Comparison of ENCODE assay signal across 11 cellular contexts in genomic region chr9:90921104-90921503, GRCh38.
DNase-seq lines count a peak whose midpoint lies in the region; ATAC-seq and TF ChIP-seq lines count a peak whose summit lies in the region.
"Had no signal": no experiment of that assay in that cellular context is flagged by ENCODE, and none has a peak within 500 bp of the region (broad histone marks: within the 10 kb centered on the region; RNA-seq: fewer than 3 reads in every experiment).

No MANE protein-coding gene starts in this region.

- no peaks in the 10 kb centered on the region for H4K20me1 ChIP-seq in BLaER1 treated with 17β-estradiol and CSF1 and Interleukin-3, amounts not matched to agents 10 nM and 100 nM
- H4K20me1 ChIP-seq in Karpas-422 (ENCODE audit: insufficient read depth, low read depth, low read length), result no peaks in the 10 kb centered on the region

- no peaks in the 10 kb centered on the region for H3K9me2 ChIP-seq in Karpas-422 (replicated peaks; ENCODE audit: insufficient read depth, low read length)

- no peaks in the 10 kb centered on the region for H3K36me3 ChIP-seq in BLaER1 treated with 17β-estradiol and CSF1 and Interleukin-3, amounts not matched to agents 10 nM and 100 nM
- no peaks in the 10 kb centered on the region for H3K36me3 ChIP-seq in mucosa of descending colon (ENCODE audit: low read depth)
- no peaks in the 10 kb centered on the region for H3K36me3 ChIP-seq in Karpas-422 (ENCODE audit: insufficient read depth, low read length)

- peak overlapping the region in 4 of 11 experiments; percentile 14 to 45 (median 26); a peak in 3 of 22 replicates for H3K9ac ChIP-seq in BLaER1 treated with 17β-estradiol and CSF1 and Interleukin-3, amounts not matched to agents 10 nM and 100 nM
- H3K9ac ChIP-seq in Karpas-422 (ENCODE audit: low read length), result no peak overlapping the region

- intact Hi-C loops in mucosa of descending colon (cut with DNase I, micrococcal nuclease), result no loop called here

- no peak overlapping the region for H3K4me3 ChIP-seq in BLaER1 treated with 17β-estradiol and CSF1 and Interleukin-3, amounts not matched to agents 10 nM and 100 nM
- H3K4me3 ChIP-seq in epithelial cell of esophagus (ENCODE audit: low read length), result no peak overlapping the region
- no peak overlapping the region for H3K4me3 ChIP-seq in mucosa of descending colon
- H3K4me3 ChIP-seq in Karpas-422 (ENCODE audit: low read length), result no peak overlapping the region

- H3K27ac ChIP-seq in BLaER1 treated with 17β-estradiol and CSF1 and Interleukin-3, amounts not matched to agents 10 nM and 100 nM, result peak overlapping the region in 7 of 11 experiments; percentile 17 to 59 (median 39); a peak in 12 of 22 replicates
- H3K27ac ChIP-seq in Karpas-422 (ENCODE audit: low read length), result no peak overlapping the region

- H2AFZ ChIP-seq in Karpas-422 (ENCODE audit: low read length), result no peak overlapping the region

- H3K27me3 ChIP-seq in BLaER1 treated with 17β-estradiol and CSF1 and Interleukin-3, amounts not matched to agents 10 nM and 100 nM, result no peaks in the 10 kb centered on the region
- H3K27me3 ChIP-seq in Karpas-422 (ENCODE audit: low read length), result no peaks in the 10 kb centered on the region

- no peaks in the 10 kb centered on the region for H3K79me2 ChIP-seq in Karpas-422 (ENCODE audit: low read length)

- peak overlapping the region in 10 of 11 experiments; percentile 20 to 77 (median 66); a peak in 18 of 22 replicates for H3K4me2 ChIP-seq in BLaER1 treated with 17β-estradiol and CSF1 and Interleukin-3, amounts not matched to agents 10 nM and 100 nM
- no peak overlapping the region for H3K4me2 ChIP-seq in Karpas-422 (ENCODE audit: low read depth, low read length, poor library complexity, severe bottlenecking)

- DNase-seq in NCI-H1694 treated with DMSO at 0.1 percent for 48 hours (lab: John Stamatoyannopoulos, UW), result peak; percentile 16
- DNase-seq in epithelial cell of esophagus (ENCODE audit: low read depth), result peak; percentile 98
- no peak for DNase-seq in mucosa of descending colon
- no peak for DNase-seq in stimulated activated CD4-positive, alpha-beta T cell treated with anti-CD3 and anti-CD28 coated beads, Interleukin-4, amount 100 ng/mL, for 24 hours
- DNase-seq in SIG-M5 (lab: John Stamatoyannopoulos, UW), result no peak
- no peak for DNase-seq in Karpas-422
- DNase-seq: activated CD8-positive, alpha-beta memory T cell treated with anti-CD3 and anti-CD28 coated beads for 24 hours; central memory CD4-positive, alpha-beta T cell; small intestine had no signal

- ATAC-seq in mucosa of descending colon (peak; percentile 14), HG02678 (IDR thresholded peaks at IDR 0.05; ENCODE audit: unreplicated experiment) (no peak)

- peaks cover 13 to 64% (median 46%) of the 10 kb centered on the region in 10 experiments for H3K4me1 ChIP-seq in BLaER1 treated with 17β-estradiol and CSF1 and Interleukin-3, amounts not matched to agents 10 nM and 100 nM
- H3K4me1 ChIP-seq in mucosa of descending colon (ENCODE audit: low read depth) (no peaks in the 10 kb centered on the region), Karpas-422 (ENCODE audit: low read length) (no peaks in the 10 kb centered on the region)

- TF ChIP-seq CTCF in epithelial cell of esophagus (IDR thresholded peaks at IDR 0.05; ENCODE audit: insufficient read depth, low read depth, low read length, missing control alignments) (no peak), mucosa of descending colon (IDR thresholded peaks at IDR 0.05) (no peak)

- peaks cover 0 to 19% (median 8%) of the 10 kb centered on the region in 11 experiments; a peak in 7 of 22 replicates for H3K9me3 ChIP-seq in BLaER1 treated with 17β-estradiol and CSF1 and Interleukin-3, amounts not matched to agents 10 nM and 100 nM (replicated peaks in 1 of 11)
- H3K9me3 ChIP-seq in mucosa of descending colon (no peaks in the 10 kb centered on the region), Karpas-422 (ENCODE audit: low read length) (no peaks in the 10 kb centered on the region)

Comparison
In these comparisons a context has a peak if more than half of its experiments do, and no peak if none do; other contexts are left out.
1. DNase-seq: peak in NCI-H1694 treated with DMSO at 0.1 percent for 48 hours (single experiment) and epithelial cell of esophagus (single experiment); none in mucosa of descending colon (0 of 3), stimulated activated CD4-positive, alpha-beta T cell treated with anti-CD3 and anti-CD28 coated beads, Interleukin-4, amount 100 ng/mL, for 24 hours (single experiment), SIG-M5 (single experiment) and Karpas-422 (single experiment).